In genomic region chr7:99975782-99976521, GRCh38 we compare ENCODE assay signal across 10 cellular contexts. TPM values are rescaled to one million over a fixed set of nuclear protein-coding genes. Genes with fewer than 3 reads are reported as not detected.
DNase-seq lines count a peak whose midpoint lies in the region; ATAC-seq and TF ChIP-seq lines count a peak whose summit lies in the region.
"Had no signal": no experiment of that assay in that cellular context is flagged by ENCODE, and none has a peak within 500 bp of the region (broad histone marks: within the 10 kb centered on the region; RNA-seq: fewer than 3 reads in every experiment).

Gene AZGP1 (minus strand): TSS chr7:99976031. CDS start chr7:99976020, 11 bp downstream.

- H4K20me1 ChIP-seq in SK-N-SH (ENCODE audit: insufficient read depth) (no peaks in the 10 kb centered on the region), hepatocyte (ENCODE audit: insufficient read depth, poor library complexity, severe bottlenecking) (no peaks in the 10 kb centered on the region)

- H3K9ac ChIP-seq in SK-N-SH: no peak within 1 kb of the TSS

- POLR2A ChIA-PET in SK-N-SH (lab: Yijun Ruan, JAX): no interaction called here
- POLR2A ChIA-PET in activated CD4-positive, alpha-beta T cell treated with anti-CD3 and anti-CD28 coated beads, Interleukin-2, amount 10 ng/mL, durations not matched to agents 7 days and 5 days (lab: Charles Lee): no interaction called here

- TF ChIP-seq EP300 in SK-N-SH (IDR thresholded peaks at IDR 0.05; ENCODE audit: borderline replicate concordance in 1 of 2, low read depth in 1 of 2, low read length in 1 of 2) (no peak), tibial nerve (IDR thresholded peaks at IDR 0.05) (peak; percentile 22 to 77), esophagus muscularis mucosa (IDR thresholded peaks at IDR 0.05) (no peak)

- no peak within 1 kb of the TSS for H3K4me2 ChIP-seq in SK-N-SH
- H3K4me2 ChIP-seq in hepatocyte: no peak within 1 kb of the TSS

- H3K9me2 ChIP-seq in SK-N-SH (no peaks in the 10 kb centered on the region), hepatocyte (replicated peaks; ENCODE audit: insufficient read depth) (no peaks in the 10 kb centered on the region)

- CTCF ChIA-PET in SK-N-SH (lab: Yijun Ruan, JAX): interaction anchor here (1.2 to 6.5 kb wide), 2 partner anchors 16 to 62 kb away, joined by 3 to 103 read pairs; no protein-coding TSS in a partner anchor
- CTCF ChIA-PET in activated CD4-positive, alpha-beta T cell treated with anti-CD3 and anti-CD28 coated beads, Interleukin-2, amount 10 ng/mL, durations not matched to agents 7 days and 5 days (lab: Charles Lee): no interaction called here

- intact Hi-C loops in esophagus muscularis mucosa (cut with DNase I): no loop called here

- 19% methylated on average over 5 of the region's 5 CpGs for WGBS in SK-N-SH (ENCODE audit: low lambda C conversion rate)
- 45 to 73% (median 66%) methylated on average over 5 of the region's 5 CpGs for WGBS in adipose tissue, 3 donors
- 82% methylated on average over 5 of the region's 5 CpGs for WGBS in hepatocyte (ENCODE audit: low lambda C conversion rate, missing lambda C conversion rate)
- 50 to 56% methylated on average over 5 of the region's 5 CpGs for WGBS in tibial nerve, 2 donors
- WGBS in esophagus muscularis mucosa: 63% methylated on average over 5 of the region's 5 CpGs

- H3K27me3 ChIP-seq in SK-N-SH (ENCODE audit: insufficient read depth): peaks cover 24% of the 10 kb centered on the region; the same call in 1 of the 2 replicates
- no peaks in the 10 kb centered on the region for H3K27me3 ChIP-seq in hepatocyte
- no peaks in the 10 kb centered on the region for H3K27me3 ChIP-seq in tibial nerve
- peaks cover 0 to 11% (median 0%) of the 10 kb centered on the region in 4 donors for H3K27me3 ChIP-seq in esophagus muscularis mucosa

- H3K4me1 Mint-ChIP-seq in activated CD4-positive, alpha-beta T cell treated with anti-CD3 and anti-CD28 coated beads, Interleukin-2, amount 10 ng/mL, durations not matched to agents 7 days and 5 days: peaks cover 11% of the 10 kb centered on the region

- H3F3A ChIP-seq in SK-N-SH (replicated peaks; ENCODE audit: insufficient read depth): no peaks in the 10 kb centered on the region

- no peak for TF ChIP-seq RAD21 in SK-N-SH (IDR thresholded peaks at IDR 0.05; ENCODE audit: low read length)

- no peaks in the 10 kb centered on the region for H3K79me2 ChIP-seq in SK-N-SH (ENCODE audit: insufficient read depth)
- H3K79me2 ChIP-seq in hepatocyte: no peaks in the 10 kb centered on the region

- H3K4me3 ChIP-seq in SK-N-SH (ENCODE audit: low read depth in 2 of 2, low read length in 1 of 2) (no peak within 1 kb of the TSS), hepatocyte (no peak within 1 kb of the TSS), tibial nerve (peak within 1 kb of the TSS in 3 of 4 donors; percentile 19 to 40 (median 22)), esophagus muscularis mucosa (peak within 1 kb of the TSS in 1 of 4 donors; percentile 5)

- TF ChIP-seq POLR2A in tibial nerve (IDR thresholded peaks at IDR 0.05): peak in 1 of 2 donors; percentile 61
- TF ChIP-seq POLR2A in esophagus muscularis mucosa (IDR thresholded peaks at IDR 0.05; ENCODE audit: low read depth): no peak

- ATAC-seq in SK-N-SH treated with all-trans-retinoic acid at 6 μM for 48 hours: peak; percentile 11; the same call in 2 of the 3 replicates
- no peak for ATAC-seq in HG03469 (IDR thresholded peaks at IDR 0.05; ENCODE audit: unreplicated experiment)

- no peaks in the 10 kb centered on the region for H3K9me3 Mint-ChIP-seq in activated CD4-positive, alpha-beta T cell treated with anti-CD3 and anti-CD28 coated beads, Interleukin-2, amount 10 ng/mL, durations not matched to agents 7 days and 5 days

- H2AFZ ChIP-seq in SK-N-SH (ENCODE audit: low read depth) (no peak within 1 kb of the TSS), hepatocyte (no peak within 1 kb of the TSS)

- H3K4me1 ChIP-seq in SK-N-SH (ENCODE audit: control insufficient read depth in 1 of 2, insufficient read depth in 2 of 2, low read depth in 1 of 2, low read length in 1 of 2): no peaks in the 10 kb centered on the region; a peak in 1 of 4 replicates
- no peaks in the 10 kb centered on the region for H3K4me1 ChIP-seq in hepatocyte (ENCODE audit: insufficient read depth)
- H3K4me1 ChIP-seq in tibial nerve: peaks cover 0 to 10% (median 0%) of the 10 kb centered on the region in 4 donors
- peaks cover 0 to 5% (median 0%) of the 10 kb centered on the region in 4 donors for H3K4me1 ChIP-seq in esophagus muscularis mucosa

- peaks cover 8% of the 10 kb centered on the region for H3K27me3 Mint-ChIP-seq in activated CD4-positive, alpha-beta T cell treated with anti-CD3 and anti-CD28 coated beads, Interleukin-2, amount 10 ng/mL, durations not matched to agents 7 days and 5 days

- no peaks in the 10 kb centered on the region for H3K36me3 ChIP-seq in SK-N-SH (replicated peaks in 1 of 2; ENCODE audit: control insufficient read depth in 1 of 2, insufficient read depth in 2 of 2, low read length in 1 of 2)
- no peaks in the 10 kb centered on the region for H3K36me3 ChIP-seq in hepatocyte (replicated peaks; ENCODE audit: insufficient read depth, low read depth)
- H3K36me3 ChIP-seq in tibial nerve: peaks cover 0 to 10% (median 0%) of the 10 kb centered on the region in 3 donors
- H3K36me3 ChIP-seq in esophagus muscularis mucosa: no peaks in the 10 kb centered on the region

- H3K27ac ChIP-seq in SK-N-SH (ENCODE audit: low read depth in 2 of 2, low read length in 1 of 2) (no peak within 1 kb of the TSS), adipose tissue (ENCODE audit: low read depth, low read length) (no peak within 1 kb of the TSS), hepatocyte (no peak within 1 kb of the TSS), tibial nerve (peak within 1 kb of the TSS; percentile 48 to 81 (median 62)), esophagus muscularis mucosa (replicated peaks in 1 of 4) (no peak within 1 kb of the TSS)

- DNase-seq in SK-N-SH (no peak), hepatocyte (ENCODE audit: low spot score) (peak; percentile 27), tibial nerve (ENCODE audit: low spot score in 2 of 2) (no peak), esophagus muscularis mucosa (ENCODE audit: extremely low spot score) (no peak)
- DNase-seq in activated CD4-positive, alpha-beta T cell treated with anti-CD3 and anti-CD28 coated beads, Interleukin-2, amount 10 ng/mL, durations not matched to agents 7 days and 5 days: no peak
- DNase-seq: activated naive CD4-positive, alpha-beta T cell treated with Interleukin-2 at 50 U/mL for 16 hours had no signal

- H3K9me3 ChIP-seq in SK-N-SH (no peaks in the 10 kb centered on the region), hepatocyte (ENCODE audit: low read depth) (no peaks in the 10 kb centered on the region), tibial nerve (no peaks in the 10 kb centered on the region), esophagus muscularis mucosa (no peaks in the 10 kb centered on the region)

- no peak for TF ChIP-seq CTCF in SK-N-SH (IDR thresholded peaks at IDR 0.05)
- no peak for TF ChIP-seq CTCF in hepatocyte (IDR thresholded peaks at IDR 0.05; ENCODE audit: poor library complexity)
- no peak for TF ChIP-seq CTCF in tibial nerve (IDR thresholded peaks at IDR 0.05)
- no peak for TF ChIP-seq CTCF in esophagus muscularis mucosa (IDR thresholded peaks at IDR 0.05)

- no peak within 1 kb of the TSS for H3K4me3 Mint-ChIP-seq in activated CD4-positive, alpha-beta T cell treated with anti-CD3 and anti-CD28 coated beads, Interleukin-2, amount 10 ng/mL, durations not matched to agents 7 days and 5 days

- H3K27ac Mint-ChIP-seq in activated CD4-positive, alpha-beta T cell treated with anti-CD3 and anti-CD28 coated beads, Interleukin-2, amount 10 ng/mL, durations not matched to agents 7 days and 5 days: no peak within 1 kb of the TSS

- no peaks in the 10 kb centered on the region for H3K36me3 Mint-ChIP-seq in activated CD4-positive, alpha-beta T cell treated with anti-CD3 and anti-CD28 coated beads, Interleukin-2, amount 10 ng/mL, durations not matched to agents 7 days and 5 days (ENCODE audit: low read depth)

TF ChIP-seq in SK-N-SH treated with all-trans-retinoic acid at 6 μM for 48 hours, 23 proteins besides CTCF, POLR2A, EP300 and RAD21 (continues in another document):
- no peak for TF ChIP-seq ZFP30 (CRISPR knock-in tag; IDR thresholded peaks at IDR 0.05)
- no peak for TF ChIP-seq SNAI2 (CRISPR knock-in tag; IDR thresholded peaks at IDR 0.05)
- no peak for TF ChIP-seq ARNTL (CRISPR knock-in tag; IDR thresholded peaks at IDR 0.05; ENCODE audit: borderline replicate concordance, low read depth)

TF ChIP-seq in SK-N-SH, 30 proteins besides CTCF, POLR2A, EP300 and RAD21 (continues in another document):
- TF ChIP-seq TCF12 (IDR thresholded peaks at IDR 0.05): no peak
- TF ChIP-seq NRF1 (IDR thresholded peaks at IDR 0.05; ENCODE audit: low read depth, low read length): no peak
- no peak for TF ChIP-seq ELF1 (IDR thresholded peaks at IDR 0.05)
- TF ChIP-seq JUND (IDR thresholded peaks at IDR 0.05): no peak
- TF ChIP-seq RFX5 (IDR thresholded peaks at IDR 0.05; ENCODE audit: low read length): no peak
- no peak for TF ChIP-seq GATA2 (CRISPR knock-in tag; IDR thresholded peaks at IDR 0.05)
- no peak for TF ChIP-seq POLR2AphosphoS5 (IDR thresholded peaks at IDR 0.05; ENCODE audit: low read depth, low read length)
- no peak for TF ChIP-seq TAF1 (IDR thresholded peaks at IDR 0.05; ENCODE audit: borderline replicate concordance, low read depth, low read length)
- TF ChIP-seq RXRA (IDR thresholded peaks at IDR 0.05; ENCODE audit: borderline replicate concordance, low read depth): no peak
- TF ChIP-seq MXI1 (IDR thresholded peaks at IDR 0.05; ENCODE audit: low read depth, low read length): no peak
- no peak for TF ChIP-seq USF2 (IDR thresholded peaks at IDR 0.05; ENCODE audit: borderline replicate concordance, low read depth, low read length)

RNA-seq across cellular contexts. Expression of gene AZGP1, which starts in this region (rescaled TPM):
- polyA plus RNA-seq in SK-N-SH (2012; rRNA removed) (0.15 TPM in 1 of 2 replicates, not detected in the other), adipose tissue (100 to 1,000 TPM; 155 to 415 (median 202) TPM), hepatocyte (44.3 and 73.6 TPM in 2 replicates)
- 0.05 and 0.07 TPM in 2 replicates for polyA plus RNA-seq in SK-N-SH (2012; cell fraction: cytosol; rRNA removed)
- not detected in 2 replicates for polyA plus RNA-seq in SK-N-SH (2012; cell fraction: nucleus; rRNA removed)
- total RNA-seq in hepatocyte (46.1 and 52.6 TPM in 2 replicates), tibial nerve (100 to 1,000 TPM in 2 of 4 donors, 10 to 100 TPM in 2; 68.7 to 182 (median 111) TPM), esophagus muscularis mucosa (1 to 10 TPM; 2.5 to 3.4 (median 3.0) TPM)
- total RNA-seq in activated CD4-positive, alpha-beta T cell treated with anti-CD3 and anti-CD28 coated beads, Interleukin-2, amount 10 ng/mL, durations not matched to agents 7 days and 5 days: not detected
- total RNA-seq: G401 had no signal

Comparison
In these comparisons a context has a peak if more than half of its experiments do, and no peak if none do; other contexts are left out.
1. RNA of gene AZGP1 (total RNA-seq): 68.7 to 182 TPM in tibial nerve and 46.1 to 52.6 TPM in hepatocyte; 2.5 to 3.4 TPM in esophagus muscularis mucosa and not detected in activated CD4-positive, alpha-beta T cell treated with anti-CD3 and anti-CD28 coated beads, Interleukin-2, amount 10 ng/mL, durations not matched to agents 7 days and 5 days; every median in the first group is over 10 times any median in the second.
2. RNA of gene AZGP1 (polyA plus RNA-seq): 155 to 415 TPM in adipose tissue and 44.3 to 73.6 TPM in hepatocyte; 0.05 to 0.15 TPM in SK-N-SH; every median in the first group is over 10 times any median in the second.
3. H3K27ac ChIP-seq: peak in tibial nerve (4 of 4); none in SK-N-SH (0 of 2), adipose tissue (single experiment), hepatocyte (single experiment) and esophagus muscularis mucosa (0 of 4).
4. H3K4me3 ChIP-seq: peak in tibial nerve (3 of 4); none in SK-N-SH (0 of 2) and hepatocyte (single experiment).